ENCODE assay signal across 1 cellular context in the genomic region with DNA sequence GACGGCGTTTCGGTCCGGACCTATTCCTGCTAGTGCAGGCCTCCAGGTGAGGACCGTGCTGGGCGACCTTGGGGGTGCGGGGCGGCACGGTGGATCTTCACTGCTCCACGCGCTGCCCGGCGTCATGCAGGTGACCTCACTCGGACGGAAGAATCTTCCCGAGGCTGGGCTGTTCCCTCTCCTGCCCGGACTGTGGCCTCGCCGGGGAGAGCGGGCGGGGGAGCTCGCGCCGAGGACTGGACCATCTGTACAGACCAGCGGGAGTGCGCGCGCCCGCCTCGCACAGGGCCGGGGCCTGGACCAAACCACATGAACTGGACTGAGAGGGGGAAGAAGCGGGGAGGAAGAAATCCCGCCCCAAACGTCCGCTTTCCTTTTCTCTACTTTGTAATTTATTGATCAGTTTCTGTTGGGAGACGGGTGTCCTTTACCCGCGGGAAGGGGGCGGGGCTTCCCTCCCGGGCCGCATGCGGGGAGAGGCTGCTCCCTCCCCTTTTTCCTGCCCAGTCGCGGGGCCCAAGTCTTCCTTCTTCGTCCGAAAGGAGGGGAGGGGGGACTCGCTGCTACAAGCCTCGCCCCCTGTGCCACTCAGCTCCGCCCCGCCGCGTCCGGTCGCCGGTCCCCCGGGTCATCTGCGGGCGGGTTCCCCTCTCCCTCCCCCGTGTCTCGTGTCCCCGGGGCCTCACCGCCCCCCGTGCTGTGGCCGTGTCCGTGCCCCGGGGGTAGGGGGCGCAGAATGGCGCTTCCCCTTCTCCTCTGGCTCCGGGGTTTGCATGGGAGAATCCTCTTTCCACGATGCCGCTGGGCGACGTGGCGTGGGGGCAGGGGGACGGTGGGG.
TF ChIP-seq lines count a peak whose summit lies in the region.

No MANE protein-coding gene starts in this region.

TF ChIP-seq in HepG2, 621 proteins besides CTCF, POLR2A, EP300 and RAD21 (continued from another document and continues in another):
- TF ChIP-seq ZFP37 (CRISPR knock-in tag; IDR thresholded peaks at IDR 0.05; ENCODE audit: borderline replicate concordance): no peak
- no peak for TF ChIP-seq ZNF749 (CRISPR knock-in tag; IDR thresholded peaks at IDR 0.05; ENCODE audit: borderline replicate concordance)
- TF ChIP-seq NPAS2 (CRISPR knock-in tag; IDR thresholded peaks at IDR 0.05; ENCODE audit: borderline replicate concordance): no peak
- no peak for TF ChIP-seq NFYB (CRISPR knock-in tag; IDR thresholded peaks at IDR 0.05)
- no peak for TF ChIP-seq ZNF382 (CRISPR knock-in tag; IDR thresholded peaks at IDR 0.05; ENCODE audit: borderline replicate concordance)
- TF ChIP-seq IKZF4 (CRISPR knock-in tag; IDR thresholded peaks at IDR 0.05; ENCODE audit: borderline replicate concordance, low read depth, not compliant biosample characterization): no peak
- TF ChIP-seq, protein P1, sequence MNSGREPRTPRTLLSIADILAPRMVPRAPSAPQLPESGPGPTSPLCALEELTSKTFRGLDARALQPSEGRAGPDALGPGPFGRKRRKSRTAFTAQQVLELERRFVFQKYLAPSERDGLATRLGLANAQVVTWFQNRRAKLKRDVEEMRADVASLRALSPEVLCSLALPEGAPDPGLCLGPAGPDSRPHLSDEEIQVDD (CRISPR knock-in tag; IDR thresholded peaks at IDR 0.05; ENCODE audit: borderline replicate concordance): no peak
- peak; percentile 60; the same call in 1 of the 2 replicates for TF ChIP-seq ZNF616 (CRISPR knock-in tag; IDR thresholded peaks at IDR 0.05; ENCODE audit: low read depth)
- no peak for TF ChIP-seq CBX1 (IDR thresholded peaks at IDR 0.05; ENCODE audit: low read depth)
- TF ChIP-seq POLR2AphosphoS2 (IDR thresholded peaks at IDR 0.05; ENCODE audit: low read depth, low read length): no peak
- no peak for TF ChIP-seq ZNF326 (CRISPR knock-in tag; IDR thresholded peaks at IDR 0.05; ENCODE audit: borderline replicate concordance)
- no peak for TF ChIP-seq MTF1 (CRISPR knock-in tag; IDR thresholded peaks at IDR 0.05)
- TF ChIP-seq, protein P2, sequence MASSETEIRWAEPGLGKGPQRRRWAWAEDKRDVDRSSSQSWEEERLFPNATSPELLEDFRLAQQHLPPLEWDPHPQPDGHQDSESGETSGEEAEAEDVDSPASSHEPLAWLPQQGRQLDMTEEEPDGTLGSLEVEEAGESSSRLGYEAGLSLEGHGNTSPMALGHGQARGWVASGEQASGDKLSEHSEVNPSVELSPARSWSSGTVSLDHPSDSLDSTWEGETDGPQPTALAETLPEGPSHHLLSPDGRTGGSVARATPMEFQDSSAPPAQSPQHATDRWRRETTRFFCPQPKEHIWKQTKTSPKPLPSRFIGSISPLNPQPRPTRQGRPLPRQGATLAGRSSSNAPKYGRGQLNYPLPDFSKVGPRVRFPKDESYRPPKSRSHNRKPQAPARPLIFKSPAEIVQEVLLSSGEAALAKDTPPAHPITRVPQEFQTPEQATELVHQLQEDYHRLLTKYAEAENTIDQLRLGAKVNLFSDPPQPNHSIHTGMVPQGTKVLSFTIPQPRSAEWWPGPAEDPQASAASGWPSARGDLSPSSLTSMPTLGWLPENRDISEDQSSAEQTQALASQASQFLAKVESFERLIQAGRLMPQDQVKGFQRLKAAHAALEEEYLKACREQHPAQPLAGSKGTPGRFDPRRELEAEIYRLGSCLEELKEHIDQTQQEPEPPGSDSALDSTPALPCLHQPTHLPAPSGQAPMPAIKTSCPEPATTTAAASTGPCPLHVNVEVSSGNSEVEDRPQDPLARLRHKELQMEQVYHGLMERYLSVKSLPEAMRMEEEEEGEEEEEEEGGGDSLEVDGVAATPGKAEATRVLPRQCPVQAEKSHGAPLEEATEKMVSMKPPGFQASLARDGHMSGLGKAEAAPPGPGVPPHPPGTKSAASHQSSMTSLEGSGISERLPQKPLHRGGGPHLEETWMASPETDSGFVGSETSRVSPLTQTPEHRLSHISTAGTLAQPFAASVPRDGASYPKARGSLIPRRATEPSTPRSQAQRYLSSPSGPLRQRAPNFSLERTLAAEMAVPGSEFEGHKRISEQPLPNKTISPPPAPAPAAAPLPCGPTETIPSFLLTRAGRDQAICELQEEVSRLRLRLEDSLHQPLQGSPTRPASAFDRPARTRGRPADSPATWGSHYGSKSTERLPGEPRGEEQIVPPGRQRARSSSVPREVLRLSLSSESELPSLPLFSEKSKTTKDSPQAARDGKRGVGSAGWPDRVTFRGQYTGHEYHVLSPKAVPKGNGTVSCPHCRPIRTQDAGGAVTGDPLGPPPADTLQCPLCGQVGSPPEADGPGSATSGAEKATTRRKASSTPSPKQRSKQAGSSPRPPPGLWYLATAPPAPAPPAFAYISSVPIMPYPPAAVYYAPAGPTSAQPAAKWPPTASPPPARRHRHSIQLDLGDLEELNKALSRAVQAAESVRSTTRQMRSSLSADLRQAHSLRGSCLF (CRISPR knock-in tag; IDR thresholded peaks at IDR 0.05; ENCODE audit: borderline replicate concordance): no peak
- TF ChIP-seq ONECUT2 (CRISPR knock-in tag; IDR thresholded peaks at IDR 0.05): peak; percentile 87
- TF ChIP-seq AGO2 (optimal IDR thresholded peaks at IDR 0.05; ENCODE audit: low read depth, low read length): peak; percentile 38
- no peak for TF ChIP-seq ZEB1 (IDR thresholded peaks at IDR 0.05; ENCODE audit: insufficient replicate concordance, low read depth)
- peak; percentile 57; the same call in 1 of the 2 replicates for TF ChIP-seq ESRRA (CRISPR knock-in tag; IDR thresholded peaks at IDR 0.05; ENCODE audit: low read depth)
- no peak for TF ChIP-seq MIER3 (CRISPR knock-in tag; IDR thresholded peaks at IDR 0.05; ENCODE audit: borderline replicate concordance)
- no peak; the same call in 1 of the 2 replicates for TF ChIP-seq SOX5 (CRISPR knock-in tag; IDR thresholded peaks at IDR 0.05; ENCODE audit: borderline replicate concordance)
- TF ChIP-seq PTBP1 (IDR thresholded peaks at IDR 0.05; ENCODE audit: low read depth, low read length, poor library complexity, severe bottlenecking): no peak
- TF ChIP-seq ZFP1 (CRISPR knock-in tag; IDR thresholded peaks at IDR 0.05): no peak
- peak; percentile 83 for TF ChIP-seq JARID2 (CRISPR knock-in tag; IDR thresholded peaks at IDR 0.05; ENCODE audit: insufficient replicate concordance)
- no peak for TF ChIP-seq XBP1 (CRISPR knock-in tag; IDR thresholded peaks at IDR 0.05)
- TF ChIP-seq HOXA9 (CRISPR knock-in tag; IDR thresholded peaks at IDR 0.05; ENCODE audit: borderline replicate concordance): no peak
- TF ChIP-seq, protein P3, sequence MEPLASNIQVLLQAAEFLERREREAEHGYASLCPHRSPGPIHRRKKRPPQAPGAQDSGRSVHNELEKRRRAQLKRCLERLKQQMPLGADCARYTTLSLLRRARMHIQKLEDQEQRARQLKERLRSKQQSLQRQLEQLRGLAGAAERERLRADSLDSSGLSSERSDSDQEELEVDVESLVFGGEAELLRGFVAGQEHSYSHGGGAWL (CRISPR knock-in tag; IDR thresholded peaks at IDR 0.05): no peak
- TF ChIP-seq, protein P4, sequence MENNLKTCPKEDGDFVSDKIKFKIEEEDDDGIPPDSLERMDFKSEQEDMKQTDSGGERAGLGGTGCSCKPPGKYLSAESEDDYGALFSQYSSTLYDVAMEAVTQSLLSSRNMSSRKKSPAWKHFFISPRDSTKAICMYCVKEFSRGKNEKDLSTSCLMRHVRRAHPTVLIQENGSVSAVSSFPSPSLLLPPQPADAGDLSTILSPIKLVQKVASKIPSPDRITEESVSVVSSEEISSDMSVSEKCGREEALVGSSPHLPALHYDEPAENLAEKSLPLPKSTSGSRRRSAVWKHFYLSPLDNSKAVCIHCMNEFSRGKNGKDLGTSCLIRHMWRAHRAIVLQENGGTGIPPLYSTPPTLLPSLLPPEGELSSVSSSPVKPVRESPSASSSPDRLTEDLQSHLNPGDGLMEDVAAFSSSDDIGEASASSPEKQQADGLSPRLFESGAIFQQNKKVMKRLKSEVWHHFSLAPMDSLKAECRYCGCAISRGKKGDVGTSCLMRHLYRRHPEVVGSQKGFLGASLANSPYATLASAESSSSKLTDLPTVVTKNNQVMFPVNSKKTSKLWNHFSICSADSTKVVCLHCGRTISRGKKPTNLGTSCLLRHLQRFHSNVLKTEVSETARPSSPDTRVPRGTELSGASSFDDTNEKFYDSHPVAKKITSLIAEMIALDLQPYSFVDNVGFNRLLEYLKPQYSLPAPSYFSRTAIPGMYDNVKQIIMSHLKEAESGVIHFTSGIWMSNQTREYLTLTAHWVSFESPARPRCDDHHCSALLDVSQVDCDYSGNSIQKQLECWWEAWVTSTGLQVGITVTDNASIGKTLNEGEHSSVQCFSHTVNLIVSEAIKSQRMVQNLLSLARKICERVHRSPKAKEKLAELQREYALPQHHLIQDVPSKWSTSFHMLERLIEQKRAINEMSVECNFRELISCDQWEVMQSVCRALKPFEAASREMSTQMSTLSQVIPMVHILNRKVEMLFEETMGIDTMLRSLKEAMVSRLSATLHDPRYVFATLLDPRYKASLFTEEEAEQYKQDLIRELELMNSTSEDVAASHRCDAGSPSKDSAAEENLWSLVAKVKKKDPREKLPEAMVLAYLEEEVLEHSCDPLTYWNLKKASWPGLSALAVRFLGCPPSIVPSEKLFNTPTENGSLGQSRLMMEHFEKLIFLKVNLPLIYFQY (CRISPR knock-in tag; IDR thresholded peaks at IDR 0.05; ENCODE audit: borderline replicate concordance): 0 out of 2 replicates have a peak, but pooled peaks have one; percentile 16
- no peak for TF ChIP-seq ZNF282 (IDR thresholded peaks at IDR 0.05; ENCODE audit: partially characterized antibody)
- TF ChIP-seq NR2F2 (IDR thresholded peaks at IDR 0.05; ENCODE audit: borderline replicate concordance, low read depth): no peak
- TF ChIP-seq ZNF703 (CRISPR knock-in tag; IDR thresholded peaks at IDR 0.05; ENCODE audit: borderline replicate concordance): 0 out of 2 replicates have a peak, but pooled peaks have one; percentile 61
- no peak for TF ChIP-seq RARG (CRISPR knock-in tag; IDR thresholded peaks at IDR 0.05; ENCODE audit: low read depth)
- peak; percentile 65; the same call in 1 of the 2 replicates for TF ChIP-seq ZNF670 (CRISPR knock-in tag; IDR thresholded peaks at IDR 0.05; ENCODE audit: borderline replicate concordance)
- no peak; the same call in 1 of the 2 replicates for TF ChIP-seq ZNF557 (CRISPR knock-in tag; IDR thresholded peaks at IDR 0.05)
- TF ChIP-seq FOXJ3 (CRISPR knock-in tag; IDR thresholded peaks at IDR 0.05; ENCODE audit: borderline replicate concordance): 0 out of 2 replicates have a peak, but pooled peaks have one; percentile 38
- no peak for TF ChIP-seq PHB2 (IDR thresholded peaks at IDR 0.05; ENCODE audit: partially characterized antibody)
- TF ChIP-seq ZNF552 (CRISPR knock-in tag; IDR thresholded peaks at IDR 0.05; ENCODE audit: borderline replicate concordance): no peak
- no peak for TF ChIP-seq MBNL3 (CRISPR knock-in tag; conservative IDR thresholded peaks at IDR 0.05)
- TF ChIP-seq, protein P5, sequence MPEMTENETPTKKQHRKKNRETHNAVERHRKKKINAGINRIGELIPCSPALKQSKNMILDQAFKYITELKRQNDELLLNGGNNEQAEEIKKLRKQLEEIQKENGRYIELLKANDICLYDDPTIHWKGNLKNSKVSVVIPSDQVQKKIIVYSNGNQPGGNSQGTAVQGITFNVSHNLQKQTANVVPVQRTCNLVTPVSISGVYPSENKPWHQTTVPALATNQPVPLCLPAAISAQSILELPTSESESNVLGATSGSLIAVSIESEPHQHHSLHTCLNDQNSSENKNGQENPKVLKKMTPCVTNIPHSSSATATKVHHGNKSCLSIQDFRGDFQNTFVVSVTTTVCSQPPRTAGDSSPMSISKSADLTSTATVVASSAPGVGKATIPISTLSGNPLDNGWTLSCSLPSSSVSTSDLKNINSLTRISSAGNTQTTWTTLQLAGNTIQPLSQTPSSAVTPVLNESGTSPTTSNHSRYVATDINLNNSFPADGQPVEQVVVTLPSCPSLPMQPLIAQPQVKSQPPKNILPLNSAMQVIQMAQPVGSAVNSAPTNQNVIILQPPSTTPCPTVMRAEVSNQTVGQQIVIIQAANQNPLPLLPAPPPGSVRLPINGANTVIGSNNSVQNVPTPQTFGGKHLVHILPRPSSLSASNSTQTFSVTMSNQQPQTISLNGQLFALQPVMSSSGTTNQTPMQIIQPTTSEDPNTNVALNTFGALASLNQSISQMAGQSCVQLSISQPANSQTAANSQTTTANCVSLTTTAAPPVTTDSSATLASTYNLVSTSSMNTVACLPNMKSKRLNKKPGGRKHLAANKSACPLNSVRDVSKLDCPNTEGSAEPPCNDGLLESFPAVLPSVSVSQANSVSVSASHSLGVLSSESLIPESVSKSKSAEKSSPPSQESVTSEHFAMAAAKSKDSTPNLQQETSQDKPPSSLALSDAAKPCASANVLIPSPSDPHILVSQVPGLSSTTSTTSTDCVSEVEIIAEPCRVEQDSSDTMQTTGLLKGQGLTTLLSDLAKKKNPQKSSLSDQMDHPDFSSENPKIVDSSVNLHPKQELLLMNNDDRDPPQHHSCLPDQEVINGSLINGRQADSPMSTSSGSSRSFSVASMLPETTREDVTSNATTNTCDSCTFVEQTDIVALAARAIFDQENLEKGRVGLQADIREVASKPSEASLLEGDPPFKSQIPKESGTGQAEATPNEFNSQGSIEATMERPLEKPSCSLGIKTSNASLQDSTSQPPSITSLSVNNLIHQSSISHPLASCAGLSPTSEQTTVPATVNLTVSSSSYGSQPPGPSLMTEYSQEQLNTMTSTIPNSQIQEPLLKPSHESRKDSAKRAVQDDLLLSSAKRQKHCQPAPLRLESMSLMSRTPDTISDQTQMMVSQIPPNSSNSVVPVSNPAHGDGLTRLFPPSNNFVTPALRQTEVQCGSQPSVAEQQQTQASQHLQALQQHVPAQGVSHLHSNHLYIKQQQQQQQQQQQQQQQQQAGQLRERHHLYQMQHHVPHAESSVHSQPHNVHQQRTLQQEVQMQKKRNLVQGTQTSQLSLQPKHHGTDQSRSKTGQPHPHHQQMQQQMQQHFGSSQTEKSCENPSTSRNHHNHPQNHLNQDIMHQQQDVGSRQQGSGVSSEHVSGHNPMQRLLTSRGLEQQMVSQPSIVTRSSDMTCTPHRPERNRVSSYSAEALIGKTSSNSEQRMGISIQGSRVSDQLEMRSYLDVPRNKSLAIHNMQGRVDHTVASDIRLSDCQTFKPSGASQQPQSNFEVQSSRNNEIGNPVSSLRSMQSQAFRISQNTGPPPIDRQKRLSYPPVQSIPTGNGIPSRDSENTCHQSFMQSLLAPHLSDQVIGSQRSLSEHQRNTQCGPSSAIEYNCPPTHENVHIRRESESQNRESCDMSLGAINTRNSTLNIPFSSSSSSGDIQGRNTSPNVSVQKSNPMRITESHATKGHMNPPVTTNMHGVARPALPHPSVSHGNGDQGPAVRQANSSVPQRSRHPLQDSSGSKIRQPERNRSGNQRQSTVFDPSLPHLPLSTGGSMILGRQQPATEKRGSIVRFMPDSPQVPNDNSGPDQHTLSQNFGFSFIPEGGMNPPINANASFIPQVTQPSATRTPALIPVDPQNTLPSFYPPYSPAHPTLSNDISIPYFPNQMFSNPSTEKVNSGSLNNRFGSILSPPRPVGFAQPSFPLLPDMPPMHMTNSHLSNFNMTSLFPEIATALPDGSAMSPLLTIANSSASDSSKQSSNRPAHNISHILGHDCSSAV (CRISPR knock-in tag; IDR thresholded peaks at IDR 0.05; ENCODE audit: borderline replicate concordance): no peak
- TF ChIP-seq PAF1 (CRISPR knock-in tag; IDR thresholded peaks at IDR 0.05): no peak
- no peak for TF ChIP-seq SRSF1 (optimal IDR thresholded peaks at IDR 0.05; ENCODE audit: low read depth, low read length)
- TF ChIP-seq MEIS1 (CRISPR knock-in tag; IDR thresholded peaks at IDR 0.05; ENCODE audit: borderline replicate concordance): no peak; the same call in 1 of the 2 replicates
- no peak for TF ChIP-seq NFIB (CRISPR knock-in tag; IDR thresholded peaks at IDR 0.05; ENCODE audit: borderline replicate concordance)
- no peak for TF ChIP-seq ZNF367 (CRISPR knock-in tag; IDR thresholded peaks at IDR 0.05; ENCODE audit: borderline replicate concordance)
- no peak for TF ChIP-seq HCFC1 (IDR thresholded peaks at IDR 0.05; ENCODE audit: low read depth, low read length)
